ENCODE assay signal across 8 cellular contexts in the genomic region with DNA sequence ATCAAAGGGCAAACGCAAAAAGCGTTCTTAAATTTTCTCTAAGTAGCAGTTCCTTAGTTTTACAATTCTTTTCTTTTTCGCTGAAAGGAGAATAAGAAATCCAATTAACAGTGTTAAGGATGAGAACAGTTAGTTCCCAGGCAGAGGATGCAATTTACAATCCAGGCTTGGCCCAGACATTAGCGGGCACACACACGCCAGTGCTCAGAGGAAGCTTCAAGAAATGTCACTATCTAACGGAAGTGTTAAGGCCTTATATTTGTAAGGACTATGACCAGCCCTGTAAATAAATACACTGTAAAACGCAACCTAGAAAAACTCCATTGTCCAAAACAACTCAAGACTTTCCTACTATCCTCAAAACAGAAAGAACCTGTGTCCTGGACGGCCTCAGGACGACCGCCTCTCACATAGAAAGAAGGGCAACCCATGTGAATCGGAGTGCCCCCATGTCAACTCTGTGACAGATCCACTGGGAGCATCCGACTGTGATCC. TPM values are rescaled to one million over a fixed set of nuclear protein-coding genes. Genes with fewer than 3 reads are reported as not detected.
DNase-seq lines count a peak whose midpoint lies in the region; ATAC-seq and TF ChIP-seq lines count a peak whose summit lies in the region.

No MANE protein-coding gene starts in this region.

- peaks cover 61% of the 10 kb centered on the region for H3K79me2 ChIP-seq in ACC112 (ENCODE audit: control insufficient read depth, insufficient read depth, low read length, unreplicated experiment)

- DNase-seq in activated CD8-positive, alpha-beta T cell treated with anti-CD3 and anti-CD28 coated beads for 36 hours, result no peak
- DNase-seq in NCI-H146 (lab: John Stamatoyannopoulos, UW), result no peak
- no peak for DNase-seq in stimulated activated CD4-positive, alpha-beta T cell treated with anti-CD3 and anti-CD28 coated beads, Interleukin-4, amount 100 ng/mL, for 1 hour

- POLR2A ChIA-PET in activated CD8-positive, alpha-beta T cell treated with anti-CD3 and anti-CD28 coated beads for 36 hours (lab: Charles Lee), result interaction anchor here (0.6 to 1.6 kb wide), 10 partner anchors 34 to 170 kb away, joined by 3 to 8 read pairs (median 4); a partner anchor contains a TSS

- H3K4me1 ChIP-seq in ACC112 (ENCODE audit: control insufficient read depth, insufficient read depth, low read length, unreplicated experiment), result peaks cover 18% of the 10 kb centered on the region

- intact Hi-C loops in activated CD8-positive, alpha-beta T cell treated with anti-CD3 and anti-CD28 coated beads for 36 hours (cut with micrococcal nuclease), result loop anchor here (5.0 kb wide), 1 partner anchor 169 kb away; a partner anchor contains a TSS

- peak overlapping the region; percentile 98 for H3K4me3 ChIP-seq in ACC112 (ENCODE audit: low read depth, low read length)
- peak overlapping the region; percentile 83 for H3K4me3 ChIP-seq in iPS-11a (ENCODE audit: low read depth, low read length)
- peak overlapping the region; percentile 82 to 97 (median 88) for H3K4me3 ChIP-seq in skin epidermis

- CTCF ChIA-PET in activated CD8-positive, alpha-beta T cell treated with anti-CD3 and anti-CD28 coated beads for 36 hours (lab: Charles Lee), result interaction anchor here (1.2 to 6.8 kb wide), 6 partner anchors 18 to 171 kb away, joined by 3 to 60 read pairs (median 4); a partner anchor contains a TSS

- no peaks in the 10 kb centered on the region for H3K27me3 ChIP-seq in ACC112 (ENCODE audit: insufficient read depth, low read length)

- H3K27me3 Mint-ChIP-seq in activated CD8-positive, alpha-beta T cell treated with anti-CD3 and anti-CD28 coated beads for 36 hours, result no peaks in the 10 kb centered on the region

- peak overlapping the region; percentile 90 for H2AFZ ChIP-seq in ACC112 (ENCODE audit: low read length, unreplicated experiment)

- H3K27ac ChIP-seq in ACC112 (ENCODE audit: low read depth, low read length) (peak overlapping the region; percentile 67), skin epidermis (peak overlapping the region; percentile 84 to 100 (median 96))

- H3K4me3 Mint-ChIP-seq in activated CD8-positive, alpha-beta T cell treated with anti-CD3 and anti-CD28 coated beads for 36 hours, result peak overlapping the region; percentile 96

- H3K9me3 Mint-ChIP-seq in activated CD8-positive, alpha-beta T cell treated with anti-CD3 and anti-CD28 coated beads for 36 hours, result no peaks in the 10 kb centered on the region

- H3K4me1 Mint-ChIP-seq in activated CD8-positive, alpha-beta T cell treated with anti-CD3 and anti-CD28 coated beads for 36 hours (ENCODE audit: low read depth), result peaks cover 52% of the 10 kb centered on the region

- H3K27ac Mint-ChIP-seq in activated CD8-positive, alpha-beta T cell treated with anti-CD3 and anti-CD28 coated beads for 36 hours, result peak overlapping the region; percentile 91

- ATAC-seq in GM21528 (IDR thresholded peaks at IDR 0.05; ENCODE audit: low FRiP score, unreplicated experiment) (peak; percentile 9), GM21717 (IDR thresholded peaks at IDR 0.05; ENCODE audit: unreplicated experiment) (no peak)
- ATAC-seq in activated CD8-positive, alpha-beta T cell treated with anti-CD3 and anti-CD28 coated beads for 36 hours, result no peak

- H3K36me3 ChIP-seq in ACC112 (ENCODE audit: insufficient read depth, low read length), result no peaks in the 10 kb centered on the region

- no peak for TF ChIP-seq CTCF in activated CD8-positive, alpha-beta T cell treated with anti-CD3 and anti-CD28 coated beads for 36 hours (IDR thresholded peaks at IDR 0.05)

- no peaks in the 10 kb centered on the region for H3K36me3 Mint-ChIP-seq in activated CD8-positive, alpha-beta T cell treated with anti-CD3 and anti-CD28 coated beads for 36 hours (ENCODE audit: low read depth)

RNA-seq across cellular contexts. Expression of a gene that starts 1.3 kb away (rescaled TPM):
- 10 to 100 TPM; 54.6 to 55.7 TPM for total RNA-seq in activated CD8-positive, alpha-beta T cell treated with anti-CD3 and anti-CD28 coated beads for 36 hours
